22 cellular contexts compared by ENCODE assay signal in genomic region chr1:232450626-232451025, GRCh38.
"Had no signal": no experiment of that assay in that cellular context is flagged by ENCODE, and none has a peak within 500 bp of the region (broad histone marks: within the 10 kb centered on the region; RNA-seq: fewer than 3 reads in every experiment).

No MANE protein-coding gene starts in this region.

- ATAC-seq: activated CD8-positive, alpha-beta T cell treated with anti-CD3 and anti-CD28 coated beads, Interleukin-2, amount 10 ng/mL, durations not matched to agents 7 days and 5 days; activated naive CD4-positive, alpha-beta T cell treated with anti-CD3 and anti-CD28 coated beads, Interleukin-2, amount 50 U/mL, for 72 hours; gastrocnemius medialis; left lung had no signal

- H3K9me3 Mint-ChIP-seq: activated CD4-positive, alpha-beta T cell treated with anti-CD3 and anti-CD28 coated beads, Interleukin-2, amount 10 ng/mL, durations not matched to agents 7 days and 5 days; activated naive CD4-positive, alpha-beta T cell treated with anti-CD3 and anti-CD28 coated beads, Interleukin-2, amount 50 U/mL, for 72 hours; dendritic cell treated with granulocyte-macrophage colony-stimulating factor and Interleukin-4, amounts not matched to agents 40 ng/mL and 50 ng/mL, for 4 days; nephron progenitor cell had no signal

- H3K4me3 ChIP-seq: cardiac muscle cell, gastrocnemius medialis, left lung, testis, uterus had no signal

- H3K27ac Mint-ChIP-seq: activated CD4-positive, alpha-beta T cell treated with anti-CD3 and anti-CD28 coated beads, Interleukin-2, amount 10 ng/mL, durations not matched to agents 7 days and 5 days; activated CD8-positive, alpha-beta T cell treated with anti-CD3 and anti-CD28 coated beads, Interleukin-2, amount 10 ng/mL, durations not matched to agents 7 days and 5 days; activated naive CD4-positive, alpha-beta T cell treated with anti-CD3 and anti-CD28 coated beads, Interleukin-2, amount 50 U/mL, for 72 hours; dendritic cell treated with granulocyte-macrophage colony-stimulating factor and Interleukin-4, amounts not matched to agents 40 ng/mL and 50 ng/mL, for 4 days; nephron progenitor cell; progenitor cell of endocrine pancreas had no signal

- H3K27me3 Mint-ChIP-seq: activated CD4-positive, alpha-beta T cell treated with anti-CD3 and anti-CD28 coated beads, Interleukin-2, amount 10 ng/mL, durations not matched to agents 7 days and 5 days; dendritic cell treated with granulocyte-macrophage colony-stimulating factor and Interleukin-4, amounts not matched to agents 40 ng/mL and 50 ng/mL, for 4 days; progenitor cell of endocrine pancreas had no signal

- DNase-seq: activated CD4-positive, alpha-beta T cell treated with anti-CD3 and anti-CD28 coated beads, Interleukin-2, amount 10 ng/mL, durations not matched to agents 7 days and 5 days; activated CD4-positive, CD25-positive, alpha-beta regulatory T cell treated with anti-CD3 and anti-CD28 coated beads, Interleukin-2, amount 50 U/mL, for 72 hours; activated CD8-positive, alpha-beta T cell treated with anti-CD3 and anti-CD28 coated beads, Interleukin-2, amount 10 ng/mL, durations not matched to agents 7 days and 5 days; effector CD4-positive, alpha-beta T cell; gastrocnemius medialis; hippocampal formation; kidney glomerular epithelial cell; left lung; nephron progenitor cell; nucleus accumbens; stimulated activated CD4-positive, alpha-beta T cell treated with anti-CD3 and anti-CD28 coated beads, Interleukin-2, amount 100 ng/mL, for 48 hours; stimulated activated CD8-positive, alpha-beta memory T cell treated with anti-CD3 and anti-CD28 coated beads, Interleukin-4, amount 100 ng/mL, for 48 hours; stimulated activated naive CD4-positive, alpha-beta T cell; T-helper 1 cell; testis; trophoblast cell; uterus; WERI-Rb-1 had no signal

- H3K4me3 Mint-ChIP-seq: activated CD4-positive, alpha-beta T cell treated with anti-CD3 and anti-CD28 coated beads, Interleukin-2, amount 10 ng/mL, durations not matched to agents 7 days and 5 days; activated CD8-positive, alpha-beta T cell treated with anti-CD3 and anti-CD28 coated beads, Interleukin-2, amount 10 ng/mL, durations not matched to agents 7 days and 5 days; dendritic cell treated with granulocyte-macrophage colony-stimulating factor and Interleukin-4, amounts not matched to agents 40 ng/mL and 50 ng/mL, for 4 days; nephron progenitor cell had no signal

- H3K27ac ChIP-seq: cardiac muscle cell, gastrocnemius medialis, left lung, testis, uterus, WERI-Rb-1 had no signal
